28 cellular contexts compared by ENCODE assay signal in genomic region chr18:23800902-23801301, GRCh38.
"Had no signal": no experiment of that assay in that cellular context is flagged by ENCODE, and none has a peak within 500 bp of the region (broad histone marks: within the 10 kb centered on the region; RNA-seq: fewer than 3 reads in every experiment).

No MANE protein-coding gene starts in this region.

- H3K9me3 ChIP-seq: colonic mucosa, esophagus muscularis mucosa, esophagus squamous epithelium, gastrocnemius medialis, gastroesophageal sphincter, heart left ventricle had no signal

- ATAC-seq: effector memory CD8-positive, alpha-beta T cell; esophagus mucosa; foreskin keratinocyte; gastrocnemius medialis; gastroesophageal sphincter; heart left ventricle; heart right ventricle had no signal

- H3K4me3 Mint-ChIP-seq: dendritic cell treated with granulocyte-macrophage colony-stimulating factor and Interleukin-4, amounts not matched to agents 40 ng/mL and 50 ng/mL, for 4 days; effector memory CD8-positive, alpha-beta T cell; endodermal cell had no signal

- H3K27me3 ChIP-seq: colonic mucosa, dorsolateral prefrontal cortex, esophagus muscularis mucosa, esophagus squamous epithelium, foreskin keratinocyte, gastrocnemius medialis, gastroesophageal sphincter, heart left ventricle, heart right ventricle had no signal

- H3K36me3 ChIP-seq: colonic mucosa, gastrocnemius medialis, gastroesophageal sphincter, heart left ventricle had no signal

- H3K4me3 ChIP-seq: colonic mucosa, coronary artery, dorsolateral prefrontal cortex, esophagus muscularis mucosa, esophagus squamous epithelium, gastrocnemius medialis, gastroesophageal sphincter, heart left ventricle, heart right ventricle had no signal

- H3K27ac ChIP-seq: colonic mucosa, coronary artery, dorsolateral prefrontal cortex, epithelial cell of prostate, esophagus muscularis mucosa, esophagus squamous epithelium, foreskin keratinocyte, gastrocnemius medialis, gastroesophageal sphincter, heart left ventricle, heart right ventricle had no signal

- H3K27me3 Mint-ChIP-seq: dendritic cell treated with granulocyte-macrophage colony-stimulating factor and Interleukin-4, amounts not matched to agents 40 ng/mL and 50 ng/mL, for 4 days had no signal

- H3K4me1 ChIP-seq: colonic mucosa, esophagus muscularis mucosa, gastroesophageal sphincter, heart left ventricle, heart right ventricle had no signal

- DNase-seq: colonic mucosa; cortex of kidney; dermis blood vessel endothelial cell; dorsolateral prefrontal cortex; effector CD4-positive, alpha-beta T cell; effector CD8-positive, alpha-beta T cell; effector memory CD4-positive, alpha-beta T cell; effector memory CD8-positive, alpha-beta T cell; endodermal cell; erythroblast; esophagus squamous epithelium; foreskin fibroblast; foreskin keratinocyte; foreskin melanocyte; gastrocnemius medialis; glutamatergic neuron; head of caudate nucleus; heart left ventricle; heart right ventricle had no signal

- FAIRE-seq: endometrium, endothelial cell of umbilical vein, frontal cortex had no signal

- H3K27ac Mint-ChIP-seq: dendritic cell treated with granulocyte-macrophage colony-stimulating factor and Interleukin-4, amounts not matched to agents 40 ng/mL and 50 ng/mL, for 4 days; effector memory CD8-positive, alpha-beta T cell; endodermal cell had no signal

- H3K9me3 Mint-ChIP-seq: dendritic cell treated with granulocyte-macrophage colony-stimulating factor and Interleukin-4, amounts not matched to agents 40 ng/mL and 50 ng/mL, for 4 days; effector memory CD8-positive, alpha-beta T cell had no signal
